Comparison of ENCODE assay signal across 8 cellular contexts in the genomic region with DNA sequence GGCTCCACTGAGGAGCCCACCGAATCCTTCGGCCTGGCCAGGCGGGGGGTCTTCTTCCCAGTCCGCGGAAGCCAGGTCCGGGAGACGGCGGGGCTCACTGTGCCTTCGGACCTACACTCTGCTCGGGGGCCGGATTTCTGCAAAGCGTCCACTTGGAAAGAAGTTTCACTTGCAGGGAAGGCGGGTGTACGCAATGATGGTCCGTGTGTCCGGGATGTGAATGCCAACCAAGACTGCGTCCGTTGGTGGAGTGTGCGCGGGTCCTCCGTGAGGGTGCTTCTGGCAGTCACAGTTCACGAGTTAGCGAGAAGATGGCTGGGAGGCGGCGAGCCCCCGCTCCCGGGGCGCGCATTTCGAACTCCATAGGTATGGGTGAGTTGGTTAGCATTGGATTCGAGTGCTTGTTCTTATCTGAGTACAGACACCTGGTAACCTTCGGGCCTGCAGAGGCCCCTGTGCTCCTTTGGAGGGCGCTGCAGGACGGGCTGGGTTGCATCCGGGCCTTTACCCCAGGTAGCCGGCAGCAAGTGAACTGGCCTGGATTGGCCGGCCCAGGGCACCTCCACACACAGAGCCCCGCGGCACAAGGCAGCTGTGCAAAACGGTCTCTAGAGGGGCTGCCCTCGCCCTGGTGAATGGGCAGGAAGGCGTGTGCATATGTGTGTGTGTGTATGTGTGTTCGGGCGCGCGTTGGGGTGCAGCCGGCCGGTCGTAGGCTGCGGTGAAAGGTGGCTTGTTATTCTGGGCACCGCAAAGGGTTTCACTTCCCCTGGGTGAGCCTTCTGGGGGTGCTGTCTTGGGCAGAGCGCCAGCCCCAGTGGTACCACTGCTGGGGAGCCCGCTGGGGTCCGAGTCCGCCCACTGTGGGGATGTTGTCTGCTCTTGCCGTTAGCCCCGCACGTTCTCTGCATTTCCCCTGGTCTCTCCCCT. TPM values are rescaled to one million over a fixed set of nuclear protein-coding genes. Genes with fewer than 3 reads are reported as not detected.
DNase-seq lines count a peak whose midpoint lies in the region; ATAC-seq, FAIRE-seq and TF ChIP-seq lines count a peak whose summit lies in the region.

No MANE protein-coding gene starts in this region.

- H3K9me3 ChIP-seq in iPS-15b (ENCODE audit: control insufficient read depth, insufficient read depth, low read length) (no peaks in the 10 kb centered on the region), SJCRH30 (replicated peaks) (no peaks in the 10 kb centered on the region)

- ATAC-seq in GM18498 (IDR thresholded peaks at IDR 0.05; ENCODE audit: unreplicated experiment), result peak; percentile 77
- peak; percentile 43 for ATAC-seq in HG02870 (IDR thresholded peaks at IDR 0.05; ENCODE audit: unreplicated experiment)
- peak; percentile 57 for ATAC-seq in activated naive CD8-positive, alpha-beta T cell treated with anti-CD3 and anti-CD28 coated beads, Interleukin-2, amount 50 U/mL, for 24 hours

- FAIRE-seq in H54 (lab: Jason Lieb, UNC), result no peak

- no peak for TF ChIP-seq POLR2A in H54 (IDR thresholded peaks at IDR 0.05; ENCODE audit: low read depth, low read length)

- no peaks in the 10 kb centered on the region for H3K36me3 Mint-ChIP-seq in activated naive CD8-positive, alpha-beta T cell treated with anti-CD3 and anti-CD28 coated beads, Interleukin-2, amount 50 U/mL, for 24 hours (ENCODE audit: low read depth)

- H3K9me3 Mint-ChIP-seq in activated naive CD8-positive, alpha-beta T cell treated with anti-CD3 and anti-CD28 coated beads, Interleukin-2, amount 50 U/mL, for 24 hours, result no peaks in the 10 kb centered on the region

- H3K4me1 ChIP-seq in iPS-15b (ENCODE audit: control insufficient read depth, insufficient read depth, low read length) (no peaks in the 10 kb centered on the region), SJCRH30 (no peaks in the 10 kb centered on the region)

- H3K27ac Mint-ChIP-seq in activated naive CD8-positive, alpha-beta T cell treated with anti-CD3 and anti-CD28 coated beads, Interleukin-2, amount 50 U/mL, for 24 hours, result peak overlapping the region; percentile 74

- H3K36me3 ChIP-seq in iPS-15b (ENCODE audit: control insufficient read depth, insufficient read depth, low read length), result no peaks in the 10 kb centered on the region
- H3K36me3 ChIP-seq in SJCRH30, result no peaks in the 10 kb centered on the region

- H3K4me3 ChIP-seq in iPS-15b (ENCODE audit: low read depth, low read length) (peak overlapping the region; percentile 35), SJCRH30 (no peak overlapping the region)

- POLR2A ChIA-PET in RWPE1 (lab: Yijun Ruan, JAX; ENCODE audit: low non-redundant PET), result no interaction called here

- DNase-seq in RWPE1 (ENCODE audit: low spot score) (no peak), H54 (ENCODE audit: insufficient read length, low spot score) (no peak), SJCRH30 (no peak)
- DNase-seq in activated naive CD8-positive, alpha-beta T cell treated with anti-CD3 and anti-CD28 coated beads, Interleukin-2, amount 50 U/mL, for 24 hours, result peak; percentile 75
- peak; percentile 71 to 76 for DNase-seq in stimulated activated CD4-positive, alpha-beta T cell treated with anti-CD3 and anti-CD28 coated beads, Interleukin-15, amount 100 ng/mL, for 48 hours (ENCODE audit: low read depth in 2 of 2)

- CTCF ChIA-PET in RWPE1 (lab: Yijun Ruan, JAX), result interaction anchor here (0.6 to 3.2 kb wide), 3 partner anchors 116 to 691 kb away, joined by 4 to 18 read pairs (median 5); no protein-coding TSS in a partner anchor

- no peak overlapping the region for H3K9ac ChIP-seq in iPS-15b (ENCODE audit: low read depth, low read length)

- peaks cover 40% of the 10 kb centered on the region for H3K4me1 Mint-ChIP-seq in activated naive CD8-positive, alpha-beta T cell treated with anti-CD3 and anti-CD28 coated beads, Interleukin-2, amount 50 U/mL, for 24 hours

- no peaks in the 10 kb centered on the region for H3K27me3 Mint-ChIP-seq in activated naive CD8-positive, alpha-beta T cell treated with anti-CD3 and anti-CD28 coated beads, Interleukin-2, amount 50 U/mL, for 24 hours

- 0 out of 2 replicates have a peak, but pooled peaks have one; percentile 32 for TF ChIP-seq CTCF in RWPE1 (conservative IDR thresholded peaks at IDR 0.05; ENCODE audit: low read depth)

- H3K27me3 ChIP-seq in iPS-15b (ENCODE audit: control insufficient read depth, insufficient read depth, low read length) (peaks cover 3% of the 10 kb centered on the region), SJCRH30 (0 out of 2 replicates have a peak, but pooled peaks cover 3% of the 10 kb centered on the region)

- H3K27ac ChIP-seq in RWPE1, result no peak overlapping the region
- no peak overlapping the region for H3K27ac ChIP-seq in SJCRH30

- H3K4me3 Mint-ChIP-seq in activated naive CD8-positive, alpha-beta T cell treated with anti-CD3 and anti-CD28 coated beads, Interleukin-2, amount 50 U/mL, for 24 hours, result peak overlapping the region; percentile 87

RNA-seq across cellular contexts. Expression of gene CYP2R1, which starts 13.3 kb away (rescaled TPM):
- total RNA-seq in SJCRH30 (2014; rRNA removed; shearing (Covaris generic)), result 12.1 and 17.5 TPM in 2 replicates

Comparison
In these comparisons a context has a peak if more than half of its experiments do, and no peak if none do; other contexts are left out.
1. DNase-seq: peak in activated naive CD8-positive, alpha-beta T cell treated with anti-CD3 and anti-CD28 coated beads, Interleukin-2, amount 50 U/mL, for 24 hours (single experiment) and stimulated activated CD4-positive, alpha-beta T cell treated with anti-CD3 and anti-CD28 coated beads, Interleukin-15, amount 100 ng/mL, for 48 hours (2 of 2); none in RWPE1 (single experiment), H54 (single experiment) and SJCRH30 (0 of 2).
2. Peak in every context shown above with its lines, with median percentiles within 50 percentile points of each other: ATAC-seq.